In the genomic region with DNA sequence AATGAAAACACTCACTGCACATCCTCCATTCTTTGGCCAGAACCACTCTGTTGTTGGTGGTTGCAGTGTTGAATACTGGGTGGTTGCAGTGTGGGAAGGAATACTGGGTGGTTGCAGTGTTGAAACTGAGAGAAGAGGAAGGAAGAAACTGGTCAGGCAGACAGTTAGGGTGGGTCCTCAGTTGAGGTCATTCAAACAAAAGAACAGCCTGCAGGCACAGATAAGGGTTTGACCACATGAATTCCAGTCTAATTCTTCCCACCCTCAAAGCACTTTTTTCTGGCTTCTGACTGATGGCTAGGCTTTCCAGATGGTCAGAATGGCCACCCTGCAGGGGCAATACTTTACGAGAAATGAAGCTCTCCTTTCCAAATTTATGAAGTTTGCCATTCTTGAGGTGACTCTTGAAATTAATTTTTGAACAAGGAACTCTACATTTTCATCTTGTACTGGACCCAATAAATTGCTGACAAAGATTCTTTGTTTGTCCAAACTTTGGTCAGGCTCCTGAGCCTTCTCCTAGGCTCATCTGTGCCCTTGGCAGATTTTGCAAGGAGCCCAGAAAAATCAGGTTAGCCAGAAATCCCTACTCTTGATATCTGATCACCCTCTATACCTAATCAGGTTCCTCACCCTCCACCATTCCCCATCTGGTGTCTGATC, we compare ENCODE assay signal across 1 cellular context.
TF ChIP-seq lines count a peak whose summit lies in the region.

No MANE protein-coding gene starts in this region.

TF ChIP-seq in K562, 482 proteins besides CTCF, POLR2A, EP300 and RAD21 (continues in another document):
- TF ChIP-seq TEAD2 (tag; IDR thresholded peaks at IDR 0.05) = no peak
- no peak for TF ChIP-seq CGGBP1 (CRISPR knock-in tag; IDR thresholded peaks at IDR 0.05)
- TF ChIP-seq ZNF140 (CRISPR knock-in tag; IDR thresholded peaks at IDR 0.05) = no peak
- TF ChIP-seq U2AF2 (optimal IDR thresholded peaks at IDR 0.05; ENCODE audit: low read depth, low read length) = no peak
- TF ChIP-seq NCOA6 (IDR thresholded peaks at IDR 0.05) = no peak
- TF ChIP-seq RCOR1 (IDR thresholded peaks at IDR 0.05; ENCODE audit: borderline replicate concordance in 1 of 2, low read depth in 2 of 2, low read length in 2 of 2) = no peak
- TF ChIP-seq, protein P1, sequence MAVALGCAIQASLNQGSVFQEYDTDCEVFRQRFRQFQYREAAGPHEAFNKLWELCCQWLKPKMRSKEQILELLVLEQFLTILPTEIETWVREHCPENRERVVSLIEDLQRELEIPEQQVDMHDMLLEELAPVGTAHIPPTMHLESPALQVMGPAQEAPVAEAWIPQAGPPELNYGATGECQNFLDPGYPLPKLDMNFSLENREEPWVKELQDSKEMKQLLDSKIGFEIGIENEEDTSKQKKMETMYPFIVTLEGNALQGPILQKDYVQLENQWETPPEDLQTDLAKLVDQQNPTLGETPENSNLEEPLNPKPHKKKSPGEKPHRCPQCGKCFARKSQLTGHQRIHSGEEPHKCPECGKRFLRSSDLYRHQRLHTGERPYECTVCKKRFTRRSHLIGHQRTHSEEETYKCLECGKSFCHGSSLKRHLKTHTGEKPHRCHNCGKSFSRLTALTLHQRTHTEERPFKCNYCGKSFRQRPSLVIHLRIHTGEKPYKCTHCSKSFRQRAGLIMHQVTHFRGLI (CRISPR knock-in tag; IDR thresholded peaks at IDR 0.05) = no peak
- peak; percentile 93 to 94 for TF ChIP-seq TRIM24 (IDR thresholded peaks at IDR 0.05)
- TF ChIP-seq CCNT2 (IDR thresholded peaks at IDR 0.05; ENCODE audit: borderline replicate concordance, extremely low read depth, insufficient read length, low read depth, low read length) = peak; percentile 58
- no peak for TF ChIP-seq CHCHD3 (CRISPR knock-in tag; IDR thresholded peaks at IDR 0.05)
- TF ChIP-seq, protein P2, sequence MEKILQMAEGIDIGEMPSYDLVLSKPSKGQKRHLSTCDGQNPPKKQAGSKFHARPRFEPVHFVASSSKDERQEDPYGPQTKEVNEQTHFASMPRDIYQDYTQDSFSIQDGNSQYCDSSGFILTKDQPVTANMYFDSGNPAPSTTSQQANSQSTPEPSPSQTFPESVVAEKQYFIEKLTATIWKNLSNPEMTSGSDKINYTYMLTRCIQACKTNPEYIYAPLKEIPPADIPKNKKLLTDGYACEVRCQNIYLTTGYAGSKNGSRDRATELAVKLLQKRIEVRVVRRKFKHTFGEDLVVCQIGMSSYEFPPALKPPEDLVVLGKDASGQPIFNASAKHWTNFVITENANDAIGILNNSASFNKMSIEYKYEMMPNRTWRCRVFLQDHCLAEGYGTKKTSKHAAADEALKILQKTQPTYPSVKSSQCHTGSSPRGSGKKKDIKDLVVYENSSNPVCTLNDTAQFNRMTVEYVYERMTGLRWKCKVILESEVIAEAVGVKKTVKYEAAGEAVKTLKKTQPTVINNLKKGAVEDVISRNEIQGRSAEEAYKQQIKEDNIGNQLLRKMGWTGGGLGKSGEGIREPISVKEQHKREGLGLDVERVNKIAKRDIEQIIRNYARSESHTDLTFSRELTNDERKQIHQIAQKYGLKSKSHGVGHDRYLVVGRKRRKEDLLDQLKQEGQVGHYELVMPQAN (IDR thresholded peaks at IDR 0.05; ENCODE audit: borderline replicate concordance) = no peak
- TF ChIP-seq ZNF311 (CRISPR knock-in tag; IDR thresholded peaks at IDR 0.05) = no peak
- peak; percentile 26; the same call in 1 of the 2 replicates for TF ChIP-seq MTA3 (IDR thresholded peaks at IDR 0.05; ENCODE audit: borderline replicate concordance)
- TF ChIP-seq PHF20 (IDR thresholded peaks at IDR 0.05; ENCODE audit: partially characterized antibody) = no peak
- TF ChIP-seq, protein P3, sequence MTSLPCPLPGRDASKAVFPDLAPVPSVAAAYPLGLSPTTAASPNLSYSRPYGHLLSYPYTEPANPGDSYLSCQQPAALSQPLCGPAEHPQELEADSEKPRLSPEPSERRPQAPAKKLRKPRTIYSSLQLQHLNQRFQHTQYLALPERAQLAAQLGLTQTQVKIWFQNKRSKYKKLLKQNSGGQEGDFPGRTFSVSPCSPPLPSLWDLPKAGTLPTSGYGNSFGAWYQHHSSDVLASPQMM (CRISPR knock-in tag; IDR thresholded peaks at IDR 0.05) = no peak
- no peak for TF ChIP-seq RBM15 (IDR thresholded peaks at IDR 0.05; ENCODE audit: insufficient read depth, low read length)
- TF ChIP-seq ATF1 (CRISPR knock-in tag; IDR thresholded peaks at IDR 0.05) = no peak
- TF ChIP-seq ATF1 (tag; IDR thresholded peaks at IDR 0.05) = no peak
- 0 out of 2 replicates have a peak, but pooled peaks have one; percentile 16 for TF ChIP-seq KLF1 (tag; IDR thresholded peaks at IDR 0.05)
- 0 out of 2 replicates have a peak, but pooled peaks have one; percentile 10 for TF ChIP-seq STAT5A (IDR thresholded peaks at IDR 0.05; ENCODE audit: borderline replicate concordance, low read length)
- TF ChIP-seq ZNF133 (CRISPR knock-in tag; IDR thresholded peaks at IDR 0.05) = no peak
- peak; percentile 74; the same call in 1 of the 2 replicates for TF ChIP-seq JUN (IDR thresholded peaks at IDR 0.05; ENCODE audit: borderline replicate concordance, low read depth, low read length)
- TF ChIP-seq JUN (CRISPR knock-in tag; IDR thresholded peaks at IDR 0.05; ENCODE audit: borderline replicate concordance) = no peak
- TF ChIP-seq, protein P4, sequence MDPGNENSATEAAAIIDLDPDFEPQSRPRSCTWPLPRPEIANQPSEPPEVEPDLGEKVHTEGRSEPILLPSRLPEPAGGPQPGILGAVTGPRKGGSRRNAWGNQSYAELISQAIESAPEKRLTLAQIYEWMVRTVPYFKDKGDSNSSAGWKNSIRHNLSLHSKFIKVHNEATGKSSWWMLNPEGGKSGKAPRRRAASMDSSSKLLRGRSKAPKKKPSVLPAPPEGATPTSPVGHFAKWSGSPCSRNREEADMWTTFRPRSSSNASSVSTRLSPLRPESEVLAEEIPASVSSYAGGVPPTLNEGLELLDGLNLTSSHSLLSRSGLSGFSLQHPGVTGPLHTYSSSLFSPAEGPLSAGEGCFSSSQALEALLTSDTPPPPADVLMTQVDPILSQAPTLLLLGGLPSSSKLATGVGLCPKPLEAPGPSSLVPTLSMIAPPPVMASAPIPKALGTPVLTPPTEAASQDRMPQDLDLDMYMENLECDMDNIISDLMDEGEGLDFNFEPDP (CRISPR knock-in tag; IDR thresholded peaks at IDR 0.05) = no peak
- no peak for TF ChIP-seq ELF1 (tag; IDR thresholded peaks at IDR 0.05)
- TF ChIP-seq MAZ (CRISPR knock-in tag; conservative IDR thresholded peaks at IDR 0.05 in 1 of 2, IDR thresholded peaks at IDR 0.05 in 1 of 2) = no peak
- peak; percentile 53; the same call in 1 of the 2 replicates for TF ChIP-seq C11orf30 (IDR thresholded peaks at IDR 0.05; ENCODE audit: low read depth)
- TF ChIP-seq MYNN (IDR thresholded peaks at IDR 0.05) = no peak
- TF ChIP-seq MYNN (CRISPR knock-in tag; IDR thresholded peaks at IDR 0.05) = no peak
- TF ChIP-seq ZNF717 (CRISPR knock-in tag; IDR thresholded peaks at IDR 0.05) = no peak
- TF ChIP-seq TAF1 (IDR thresholded peaks at IDR 0.05; ENCODE audit: control insufficient read depth, extremely low read depth, insufficient read depth, low read length, severe bottlenecking) = no peak
- TF ChIP-seq ZC3H4 (CRISPR knock-in tag; IDR thresholded peaks at IDR 0.05; ENCODE audit: borderline replicate concordance) = no peak
- no peak for TF ChIP-seq ZNF561 (CRISPR knock-in tag; conservative IDR thresholded peaks at IDR 0.05)
- TF ChIP-seq SETDB1 (IDR thresholded peaks at IDR 0.05; ENCODE audit: low read length) = no peak
- 0 out of 2 replicates have a peak, but pooled peaks have one; percentile 35 for TF ChIP-seq NCOA1 (IDR thresholded peaks at IDR 0.05; ENCODE audit: low read depth)
- TF ChIP-seq, protein P5, sequence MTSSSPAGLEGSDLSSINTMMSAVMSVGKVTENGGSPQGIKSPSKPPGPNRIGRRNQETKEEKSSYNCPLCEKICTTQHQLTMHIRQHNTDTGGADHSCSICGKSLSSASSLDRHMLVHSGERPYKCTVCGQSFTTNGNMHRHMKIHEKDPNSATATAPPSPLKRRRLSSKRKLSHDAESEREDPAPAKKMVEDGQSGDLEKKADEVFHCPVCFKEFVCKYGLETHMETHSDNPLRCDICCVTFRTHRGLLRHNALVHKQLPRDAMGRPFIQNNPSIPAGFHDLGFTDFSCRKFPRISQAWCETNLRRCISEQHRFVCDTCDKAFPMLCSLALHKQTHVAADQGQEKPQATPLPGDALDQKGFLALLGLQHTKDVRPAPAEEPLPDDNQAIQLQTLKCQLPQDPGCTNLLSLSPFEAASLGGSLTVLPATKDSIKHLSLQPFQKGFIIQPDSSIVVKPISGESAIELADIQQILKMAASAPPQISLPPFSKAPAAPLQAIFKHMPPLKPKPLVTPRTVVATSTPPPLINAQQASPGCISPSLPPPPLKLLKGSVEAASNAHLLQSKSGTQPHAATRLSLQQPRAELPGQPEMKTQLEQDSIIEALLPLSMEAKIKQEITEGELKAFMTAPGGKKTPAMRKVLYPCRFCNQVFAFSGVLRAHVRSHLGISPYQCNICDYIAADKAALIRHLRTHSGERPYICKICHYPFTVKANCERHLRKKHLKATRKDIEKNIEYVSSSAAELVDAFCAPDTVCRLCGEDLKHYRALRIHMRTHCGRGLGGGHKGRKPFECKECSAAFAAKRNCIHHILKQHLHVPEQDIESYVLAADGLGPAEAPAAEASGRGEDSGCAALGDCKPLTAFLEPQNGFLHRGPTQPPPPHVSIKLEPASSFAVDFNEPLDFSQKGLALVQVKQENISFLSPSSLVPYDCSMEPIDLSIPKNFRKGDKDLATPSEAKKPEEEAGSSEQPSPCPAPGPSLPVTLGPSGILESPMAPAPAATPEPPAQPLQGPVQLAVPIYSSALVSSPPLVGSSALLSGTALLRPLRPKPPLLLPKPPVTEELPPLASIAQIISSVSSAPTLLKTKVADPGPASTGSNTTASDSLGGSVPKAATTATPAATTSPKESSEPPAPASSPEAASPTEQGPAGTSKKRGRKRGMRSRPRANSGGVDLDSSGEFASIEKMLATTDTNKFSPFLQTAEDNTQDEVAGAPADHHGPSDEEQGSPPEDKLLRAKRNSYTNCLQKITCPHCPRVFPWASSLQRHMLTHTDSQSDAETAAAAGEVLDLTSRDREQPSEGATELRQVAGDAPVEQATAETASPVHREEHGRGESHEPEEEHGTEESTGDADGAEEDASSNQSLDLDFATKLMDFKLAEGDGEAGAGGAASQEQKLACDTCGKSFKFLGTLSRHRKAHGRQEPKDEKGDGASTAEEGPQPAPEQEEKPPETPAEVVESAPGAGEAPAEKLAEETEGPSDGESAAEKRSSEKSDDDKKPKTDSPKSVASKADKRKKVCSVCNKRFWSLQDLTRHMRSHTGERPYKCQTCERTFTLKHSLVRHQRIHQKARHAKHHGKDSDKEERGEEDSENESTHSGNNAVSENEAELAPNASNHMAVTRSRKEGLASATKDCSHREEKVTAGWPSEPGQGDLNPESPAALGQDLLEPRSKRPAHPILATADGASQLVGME (CRISPR knock-in tag; IDR thresholded peaks at IDR 0.05) = no peak
- TF ChIP-seq, protein P6, sequence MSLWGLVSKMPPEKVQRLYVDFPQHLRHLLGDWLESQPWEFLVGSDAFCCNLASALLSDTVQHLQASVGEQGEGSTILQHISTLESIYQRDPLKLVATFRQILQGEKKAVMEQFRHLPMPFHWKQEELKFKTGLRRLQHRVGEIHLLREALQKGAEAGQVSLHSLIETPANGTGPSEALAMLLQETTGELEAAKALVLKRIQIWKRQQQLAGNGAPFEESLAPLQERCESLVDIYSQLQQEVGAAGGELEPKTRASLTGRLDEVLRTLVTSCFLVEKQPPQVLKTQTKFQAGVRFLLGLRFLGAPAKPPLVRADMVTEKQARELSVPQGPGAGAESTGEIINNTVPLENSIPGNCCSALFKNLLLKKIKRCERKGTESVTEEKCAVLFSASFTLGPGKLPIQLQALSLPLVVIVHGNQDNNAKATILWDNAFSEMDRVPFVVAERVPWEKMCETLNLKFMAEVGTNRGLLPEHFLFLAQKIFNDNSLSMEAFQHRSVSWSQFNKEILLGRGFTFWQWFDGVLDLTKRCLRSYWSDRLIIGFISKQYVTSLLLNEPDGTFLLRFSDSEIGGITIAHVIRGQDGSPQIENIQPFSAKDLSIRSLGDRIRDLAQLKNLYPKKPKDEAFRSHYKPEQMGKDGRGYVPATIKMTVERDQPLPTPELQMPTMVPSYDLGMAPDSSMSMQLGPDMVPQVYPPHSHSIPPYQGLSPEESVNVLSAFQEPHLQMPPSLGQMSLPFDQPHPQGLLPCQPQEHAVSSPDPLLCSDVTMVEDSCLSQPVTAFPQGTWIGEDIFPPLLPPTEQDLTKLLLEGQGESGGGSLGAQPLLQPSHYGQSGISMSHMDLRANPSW (CRISPR knock-in tag; IDR thresholded peaks at IDR 0.05) = no peak
- TF ChIP-seq, protein P7, sequence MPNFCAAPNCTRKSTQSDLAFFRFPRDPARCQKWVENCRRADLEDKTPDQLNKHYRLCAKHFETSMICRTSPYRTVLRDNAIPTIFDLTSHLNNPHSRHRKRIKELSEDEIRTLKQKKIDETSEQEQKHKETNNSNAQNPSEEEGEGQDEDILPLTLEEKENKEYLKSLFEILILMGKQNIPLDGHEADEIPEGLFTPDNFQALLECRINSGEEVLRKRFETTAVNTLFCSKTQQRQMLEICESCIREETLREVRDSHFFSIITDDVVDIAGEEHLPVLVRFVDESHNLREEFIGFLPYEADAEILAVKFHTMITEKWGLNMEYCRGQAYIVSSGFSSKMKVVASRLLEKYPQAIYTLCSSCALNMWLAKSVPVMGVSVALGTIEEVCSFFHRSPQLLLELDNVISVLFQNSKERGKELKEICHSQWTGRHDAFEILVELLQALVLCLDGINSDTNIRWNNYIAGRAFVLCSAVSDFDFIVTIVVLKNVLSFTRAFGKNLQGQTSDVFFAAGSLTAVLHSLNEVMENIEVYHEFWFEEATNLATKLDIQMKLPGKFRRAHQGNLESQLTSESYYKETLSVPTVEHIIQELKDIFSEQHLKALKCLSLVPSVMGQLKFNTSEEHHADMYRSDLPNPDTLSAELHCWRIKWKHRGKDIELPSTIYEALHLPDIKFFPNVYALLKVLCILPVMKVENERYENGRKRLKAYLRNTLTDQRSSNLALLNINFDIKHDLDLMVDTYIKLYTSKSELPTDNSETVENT (CRISPR knock-in tag; IDR thresholded peaks at IDR 0.05) = no peak
- peak; percentile 85 for TF ChIP-seq TAL1 (IDR thresholded peaks at IDR 0.05)
- no peak for TF ChIP-seq HOXB6 (CRISPR knock-in tag; IDR thresholded peaks at IDR 0.05; ENCODE audit: borderline replicate concordance)
- no peak for TF ChIP-seq ETV6 (IDR thresholded peaks at IDR 0.05; ENCODE audit: borderline replicate concordance in 1 of 2, low read depth in 2 of 2, low read length in 1 of 2)
- TF ChIP-seq ETV6 (CRISPR knock-in tag; IDR thresholded peaks at IDR 0.05; ENCODE audit: borderline replicate concordance) = no peak
- no peak for TF ChIP-seq SREBF2 (CRISPR knock-in tag; IDR thresholded peaks at IDR 0.05)
- no peak for TF ChIP-seq MYBL2 (IDR thresholded peaks at IDR 0.05; ENCODE audit: low read depth)
- TF ChIP-seq MYBL2 (CRISPR knock-in tag; IDR thresholded peaks at IDR 0.05; ENCODE audit: borderline replicate concordance) = no peak
- TF ChIP-seq FOXK2 (conservative IDR thresholded peaks at IDR 0.05 in 1 of 2, IDR thresholded peaks at IDR 0.05 in 1 of 2; ENCODE audit: low read depth in 2 of 2) = no peak
